8 cellular contexts compared by ENCODE assay signal in genomic region chr10:58268946-58269831, GRCh38. TPM values are rescaled to one million over a fixed set of nuclear protein-coding genes. Genes with fewer than 3 reads are reported as not detected.
A peak's percentile ranks its signal among the peaks of the same experiment; 100 is the strongest.
DNase-seq lines count a peak whose midpoint lies in the region; ATAC-seq and TF ChIP-seq lines count a peak whose summit lies in the region.

TSS of gene CISD1 (plus strand) at chr10:58269162. CDS start at chr10:58269274, 112 bp downstream.

- H3K4me3 ChIP-seq in epithelial cell of esophagus (ENCODE audit: low read length): peak within 1 kb of the TSS; percentile 82
- H3K4me3 ChIP-seq in mucosa of descending colon: peak within 1 kb of the TSS; percentile 80

- H3K9me3 ChIP-seq in mucosa of descending colon: no peaks in the 10 kb centered on the region

- no peaks in the 10 kb centered on the region for H3K9me3 Mint-ChIP-seq in IgD-negative memory B cell

- no peaks in the 10 kb centered on the region for H3K36me3 ChIP-seq in mucosa of descending colon (ENCODE audit: low read depth)

- ATAC-seq in GM21529 (IDR thresholded peaks at IDR 0.05; ENCODE audit: unreplicated experiment) (peak; percentile 65), mucosa of descending colon (peak; percentile 84)

- no peaks in the 10 kb centered on the region for H3K27me3 Mint-ChIP-seq in IgD-negative memory B cell

- peaks cover 9% of the 10 kb centered on the region for H3K4me1 ChIP-seq in mucosa of descending colon (ENCODE audit: low read depth)

- peaks cover 2% of the 10 kb centered on the region for H3K36me3 Mint-ChIP-seq in IgD-negative memory B cell

- peak within 1 kb of the TSS; percentile 93 to 100 (median 99) for H3K4me3 Mint-ChIP-seq in IgD-negative memory B cell

- H3K4me1 Mint-ChIP-seq in IgD-negative memory B cell: peaks cover 16 to 36% (median 26%) of the 10 kb centered on the region in 3 donors

- DNase-seq in DMS 273 treated with DMSO at 0.1 percent for 48 hours (lab: John Stamatoyannopoulos, UW): peak; percentile 92
- DNase-seq in OCI-M2 (lab: John Stamatoyannopoulos, UW; ENCODE audit: unreplicated experiment): peak; percentile 31
- DNase-seq in activated T-cell treated with anti-CD3 and anti-CD28 coated beads for 4 hours: peak; percentile 90
- DNase-seq in epithelial cell of esophagus (ENCODE audit: low read depth): peak; percentile 100
- DNase-seq in mucosa of descending colon: peak; percentile 97 to 98 (median 98)
- DNase-seq in stimulated activated CD8-positive, alpha-beta memory T cell treated with anti-CD3 and anti-CD28 coated beads, Interleukin-4, amount 100 ng/mL, for 24 hours (ENCODE audit: low read depth): peak; percentile 88

- intact Hi-C loops in mucosa of descending colon (cut with DNase I, micrococcal nuclease): no loop called here

- peak within 1 kb of the TSS; percentile 96 to 97 (median 97) for H3K27ac Mint-ChIP-seq in IgD-negative memory B cell

- TF ChIP-seq CTCF in epithelial cell of esophagus (IDR thresholded peaks at IDR 0.05; ENCODE audit: insufficient read depth, low read depth, low read length, missing control alignments) (no peak), mucosa of descending colon (IDR thresholded peaks at IDR 0.05) (no peak)

RNA-seq across cellular contexts. Expression of gene CISD1, which starts in this region (rescaled TPM):
- 53.0 TPM for polyA plus RNA-seq in IgD-negative memory B cell
- total RNA-seq in mucosa of descending colon: 10 to 100 TPM; 40.5 to 50.4 (median 48.4) TPM

Comparison
In these comparisons a context has a peak if more than half of its experiments do, and no peak if none do; other contexts are left out.
1. Peak in every context shown above with its lines: DNase-seq, ATAC-seq and H3K4me3 ChIP-seq.
2. DNase-seq: peak in every context shown above with its lines; median percentile 100 in epithelial cell of esophagus; 98 in mucosa of descending colon; 92 in DMS 273 treated with DMSO at 0.1 percent for 48 hours; 90 in activated T-cell treated with anti-CD3 and anti-CD28 coated beads for 4 hours; 88 in stimulated activated CD8-positive, alpha-beta memory T cell treated with anti-CD3 and anti-CD28 coated beads, Interleukin-4, amount 100 ng/mL, for 24 hours; 31 in OCI-M2.